8 cellular contexts compared by ENCODE assay signal in genomic region chr7:2510909-2511768, GRCh38. TPM values are rescaled to one million over a fixed set of nuclear protein-coding genes. Genes with fewer than 3 reads are reported as not detected.
A peak's percentile ranks its signal among the peaks of the same experiment; 100 is the strongest.
DNase-seq lines count a peak whose midpoint lies in the region; ATAC-seq and TF ChIP-seq lines count a peak whose summit lies in the region.

No MANE protein-coding gene starts in this region.

- H3K4me1 ChIP-seq in right atrium auricular region (peaks cover 0 to 51% of the 10 kb centered on the region in 2 donors), uterus (peaks cover 0 to 4% of the 10 kb centered on the region in 2 donors)

- H3K36me3 ChIP-seq in right atrium auricular region (no peaks in the 10 kb centered on the region), uterus (no peaks in the 10 kb centered on the region)

- intact Hi-C loops in activated CD8-positive, alpha-beta T cell treated with anti-CD3 and anti-CD28 coated beads for 36 hours (cut with micrococcal nuclease) = no loop called here
- intact Hi-C loops in uterus (cut with DNase I; ENCODE audit: low total_unique reads) = no loop called here

- peak; percentile 49 for ATAC-seq in GM18511 (IDR thresholded peaks at IDR 0.05; ENCODE audit: unreplicated experiment)
- peak; percentile 68 for ATAC-seq in activated CD8-positive, alpha-beta T cell treated with anti-CD3 and anti-CD28 coated beads for 36 hours
- no peak for ATAC-seq in HG03342 (IDR thresholded peaks at IDR 0.05; ENCODE audit: unreplicated experiment)

- peak overlapping the region in 1 of 2 donors; percentile 13 for H3K4me3 ChIP-seq in right atrium auricular region
- H3K4me3 ChIP-seq in uterus = no peak overlapping the region

- no peak for TF ChIP-seq CTCF in activated CD8-positive, alpha-beta T cell treated with anti-CD3 and anti-CD28 coated beads for 36 hours (IDR thresholded peaks at IDR 0.05)
- TF ChIP-seq CTCF in right atrium auricular region (IDR thresholded peaks at IDR 0.05) = no peak
- TF ChIP-seq CTCF in uterus (IDR thresholded peaks at IDR 0.05) = no peak

- peaks cover 53% of the 10 kb centered on the region for H3K4me1 Mint-ChIP-seq in activated CD8-positive, alpha-beta T cell treated with anti-CD3 and anti-CD28 coated beads for 36 hours (ENCODE audit: low read depth)

- DNase-seq in NCI-H345 treated with DMSO at 0.1 percent for 48 hours (lab: John Stamatoyannopoulos, UW; ENCODE audit: unreplicated experiment) = peak; percentile 44
- DNase-seq in activated CD8-positive, alpha-beta T cell treated with anti-CD3 and anti-CD28 coated beads for 36 hours = peak; percentile 92
- no peak for DNase-seq in right atrium auricular region (ENCODE audit: low spot score)
- no peak for DNase-seq in uterus
- no peak for DNase-seq in HEK293T (ENCODE audit: extremely low spot score)
- no peak for DNase-seq in occipital lobe (lab: John Stamatoyannopoulos, UW)

- H3K4me3 Mint-ChIP-seq in activated CD8-positive, alpha-beta T cell treated with anti-CD3 and anti-CD28 coated beads for 36 hours = peak overlapping the region; percentile 65

- H3K27me3 ChIP-seq in right atrium auricular region (no peaks in the 10 kb centered on the region), uterus (no peaks in the 10 kb centered on the region)

- no peaks in the 10 kb centered on the region for H3K36me3 Mint-ChIP-seq in activated CD8-positive, alpha-beta T cell treated with anti-CD3 and anti-CD28 coated beads for 36 hours (ENCODE audit: low read depth)

- POLR2A ChIA-PET in activated CD8-positive, alpha-beta T cell treated with anti-CD3 and anti-CD28 coated beads for 36 hours (lab: Charles Lee) = interaction anchor here (0.8 to 6.2 kb wide), 6 partner anchors 9 to 43 kb away, joined by 5 to 60 read pairs (median 10); partner anchors contain the start of gene LFNG
- POLR2A ChIA-PET in HEK293T (lab: Yijun Ruan, JAX) = no interaction called here

- no peaks in the 10 kb centered on the region for H3K9me3 Mint-ChIP-seq in activated CD8-positive, alpha-beta T cell treated with anti-CD3 and anti-CD28 coated beads for 36 hours

- H3K27me3 Mint-ChIP-seq in activated CD8-positive, alpha-beta T cell treated with anti-CD3 and anti-CD28 coated beads for 36 hours = no peaks in the 10 kb centered on the region

- TF ChIP-seq POLR2A in uterus (IDR thresholded peaks at IDR 0.05) = no peak

- H3K9me3 ChIP-seq in right atrium auricular region (no peaks in the 10 kb centered on the region), uterus (no peaks in the 10 kb centered on the region)

- peak overlapping the region; percentile 93 for H3K27ac Mint-ChIP-seq in activated CD8-positive, alpha-beta T cell treated with anti-CD3 and anti-CD28 coated beads for 36 hours

- peak overlapping the region; percentile 23 to 42 for H3K27ac ChIP-seq in right atrium auricular region
- peak overlapping the region; percentile 45 to 63 for H3K27ac ChIP-seq in uterus

- CTCF ChIA-PET in activated CD8-positive, alpha-beta T cell treated with anti-CD3 and anti-CD28 coated beads for 36 hours (lab: Charles Lee) = interaction anchor here (1.5 to 2.2 kb wide), 3 partner anchors 15 to 199 kb away, joined by 3 to 5 read pairs (median 3); no protein-coding TSS in a partner anchor
- CTCF ChIA-PET in HEK293T (lab: Yijun Ruan, JAX) = no interaction called here

TF ChIP-seq in HEK293T, 16 proteins besides CTCF, POLR2A, EP300 and RAD21:
- TF ChIP-seq ARNT (IDR thresholded peaks at IDR 0.05) = no peak
- TF ChIP-seq SP1 (IDR thresholded peaks at IDR 0.05) = no peak
- no peak for TF ChIP-seq SUZ12 (IDR thresholded peaks at IDR 0.05)
- no peak for TF ChIP-seq ELF4 (IDR thresholded peaks at IDR 0.05)
- no peak for TF ChIP-seq FOXK2 (IDR thresholded peaks at IDR 0.05)

RNA-seq across cellular contexts. Expression of gene LFNG, which starts 8.4 kb away (rescaled TPM):
- total RNA-seq in activated CD8-positive, alpha-beta T cell treated with anti-CD3 and anti-CD28 coated beads for 36 hours = 10 to 100 TPM; 50.6 TPM
- total RNA-seq in right atrium auricular region (1 to 10 TPM; 3.8 to 4.3 TPM), uterus (10 to 100 TPM in 2 of 4 donors, 1 to 10 TPM in 1, not detected in 1; 2.3 to 30.5 (median 26.5) TPM), occipital lobe (8.7 TPM)

RNA-seq across cellular contexts. Expression of gene GRIFIN, which starts 34.9 kb away (rescaled TPM):
- not detected for total RNA-seq in activated CD8-positive, alpha-beta T cell treated with anti-CD3 and anti-CD28 coated beads for 36 hours
- not detected for total RNA-seq in right atrium auricular region
- total RNA-seq in uterus = not detected
- not detected for total RNA-seq in occipital lobe

RNA-seq across cellular contexts. Expression of gene BRAT1, which starts 44.2 kb away (rescaled TPM):
- 10 to 100 TPM; 30.9 to 32.6 TPM for total RNA-seq in activated CD8-positive, alpha-beta T cell treated with anti-CD3 and anti-CD28 coated beads for 36 hours
- total RNA-seq in right atrium auricular region = 10 to 100 TPM; 20.9 to 24.6 TPM
- total RNA-seq in uterus = 10 to 100 TPM; 10.3 to 44.3 (median 36.0) TPM
- total RNA-seq in occipital lobe = 15.6 TPM

RNA-seq across cellular contexts. Expression of gene IQCE, which starts 47.6 kb away (rescaled TPM):
- 1 to 10 TPM; 4.0 to 4.3 TPM for total RNA-seq in activated CD8-positive, alpha-beta T cell treated with anti-CD3 and anti-CD28 coated beads for 36 hours
- total RNA-seq in right atrium auricular region = 1 to 10 TPM; 6.6 to 9.1 TPM
- total RNA-seq in uterus = 10 to 100 TPM in 3 of 4 donors, 1 to 10 TPM in 1; 6.8 to 28.0 (median 16.9) TPM
- total RNA-seq in occipital lobe = 22.3 TPM

Comparison
In these comparisons a context has a peak if more than half of its experiments do, and no peak if none do; other contexts are left out.
1. DNase-seq: peak in NCI-H345 treated with DMSO at 0.1 percent for 48 hours (single experiment) and activated CD8-positive, alpha-beta T cell treated with anti-CD3 and anti-CD28 coated beads for 36 hours (single experiment); none in right atrium auricular region (single experiment), uterus (0 of 2), HEK293T (single experiment) and occipital lobe (single experiment).